In the genomic region with DNA sequence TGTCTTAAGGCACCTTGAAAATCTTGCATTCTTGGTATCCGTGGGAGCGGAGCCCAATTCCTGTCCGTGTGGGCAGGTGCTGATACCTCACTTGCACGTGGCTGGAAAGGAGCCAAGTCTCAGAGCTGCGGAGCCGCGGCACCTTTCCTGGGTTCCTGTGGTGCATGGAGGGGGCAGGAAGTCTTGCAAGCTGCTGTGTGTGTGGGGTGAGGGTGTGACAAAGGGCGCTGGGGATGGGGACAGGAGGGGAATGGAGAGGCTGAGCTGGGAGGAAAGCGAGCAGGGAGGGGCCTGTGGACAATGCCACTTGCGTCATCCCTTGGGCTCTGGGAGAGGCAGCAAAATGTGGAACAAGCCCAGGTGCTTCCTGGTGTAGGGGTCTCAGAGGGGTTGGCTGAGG, we compare ENCODE assay signal across 10 cellular contexts.
DNase-seq lines count a peak whose midpoint lies in the region; ATAC-seq, FAIRE-seq and TF ChIP-seq lines count a peak whose summit lies in the region.
"Had no signal": no experiment of that assay in that cellular context is flagged by ENCODE, and none has a peak within 500 bp of the region (broad histone marks: within the 10 kb centered on the region; RNA-seq: fewer than 3 reads in every experiment).

No MANE protein-coding gene starts in this region.

- H4K20me1 ChIP-seq in Karpas-422 (ENCODE audit: insufficient read depth, low read depth, low read length) = no peaks in the 10 kb centered on the region

- no peaks in the 10 kb centered on the region for H3K36me3 Mint-ChIP-seq in activated CD4-positive, alpha-beta T cell treated with anti-CD3 and anti-CD28 coated beads, Interleukin-2, amount 10 ng/mL, durations not matched to agents 24 days and 14 days (ENCODE audit: low read depth)
- H3K36me3 Mint-ChIP-seq in effector memory CD8-positive, alpha-beta T cell (ENCODE audit: insufficient read depth) = no peaks in the 10 kb centered on the region
- no peaks in the 10 kb centered on the region for H3K36me3 Mint-ChIP-seq in stimulated activated effector memory CD8-positive, alpha-beta T cell treated with anti-CD3 and anti-CD28 coated beads, Interleukin-12 subunit alpha, Interleukin-12 subunit beta, amount 100 ng/mL, for 72 hours

- DNase-seq in activated CD4-positive, alpha-beta T cell treated with anti-CD3 and anti-CD28 coated beads for 24 hours (ENCODE audit: low read depth in 2 of 2) = peak; percentile 10 to 19
- no peak for DNase-seq in activated CD4-positive, alpha-beta T cell treated with anti-CD3 and anti-CD28 coated beads, Interleukin-2, amount 10 ng/mL, durations not matched to agents 24 days and 14 days
- DNase-seq in RWPE1 (ENCODE audit: low spot score) (peak; percentile 26), frontal cortex (ENCODE audit: low spot score in 2 of 2) (no peak), Karpas-422 (no peak)
- peak; percentile 32 to 36 (median 35) for DNase-seq in effector memory CD8-positive, alpha-beta T cell
- DNase-seq in stimulated activated effector memory CD8-positive, alpha-beta T cell treated with anti-CD3 and anti-CD28 coated beads, Interleukin-12 subunit alpha, Interleukin-12 subunit beta, amount 100 ng/mL, for 72 hours (ENCODE audit: low spot score in 2 of 2) = no peak
- DNase-seq: naive B cell had no signal

- no peaks in the 10 kb centered on the region for H3K9me3 Mint-ChIP-seq in activated CD4-positive, alpha-beta T cell treated with anti-CD3 and anti-CD28 coated beads, Interleukin-2, amount 10 ng/mL, durations not matched to agents 24 days and 14 days
- no peaks in the 10 kb centered on the region for H3K9me3 Mint-ChIP-seq in effector memory CD8-positive, alpha-beta T cell
- H3K9me3 Mint-ChIP-seq in stimulated activated effector memory CD8-positive, alpha-beta T cell treated with anti-CD3 and anti-CD28 coated beads, Interleukin-12 subunit alpha, Interleukin-12 subunit beta, amount 100 ng/mL, for 72 hours = peaks cover 5% of the 10 kb centered on the region

- H3K9me3 ChIP-seq in Karpas-422 (ENCODE audit: low read length) = no peaks in the 10 kb centered on the region

- POLR2A ChIA-PET in RWPE1 (lab: Yijun Ruan, JAX; ENCODE audit: low non-redundant PET) = no interaction called here

- peaks cover 3% of the 10 kb centered on the region for H3K4me1 Mint-ChIP-seq in activated CD4-positive, alpha-beta T cell treated with anti-CD3 and anti-CD28 coated beads, Interleukin-2, amount 10 ng/mL, durations not matched to agents 24 days and 14 days
- H3K4me1 Mint-ChIP-seq in effector memory CD8-positive, alpha-beta T cell (ENCODE audit: low read depth in 2 of 2) = peaks cover 13 to 14% of the 10 kb centered on the region in 2 donors
- H3K4me1 Mint-ChIP-seq in stimulated activated effector memory CD8-positive, alpha-beta T cell treated with anti-CD3 and anti-CD28 coated beads, Interleukin-12 subunit alpha, Interleukin-12 subunit beta, amount 100 ng/mL, for 72 hours = peaks cover 16% of the 10 kb centered on the region

- H3K4me3 ChIP-seq in Karpas-422 (ENCODE audit: low read length) = no peak overlapping the region

- H3K27me3 ChIP-seq in Karpas-422 (ENCODE audit: low read length) = no peaks in the 10 kb centered on the region

- H3K79me2 ChIP-seq in Karpas-422 (ENCODE audit: low read length) = no peaks in the 10 kb centered on the region

- CTCF ChIA-PET in RWPE1 (lab: Yijun Ruan, JAX) = interaction anchor here (0.5 to 0.7 kb wide), 3 partner anchors 26 to 684 kb away, joined by 3 to 7 read pairs (median 3); no protein-coding TSS in a partner anchor

- H3K27ac Mint-ChIP-seq in activated CD4-positive, alpha-beta T cell treated with anti-CD3 and anti-CD28 coated beads, Interleukin-2, amount 10 ng/mL, durations not matched to agents 24 days and 14 days = no peak overlapping the region
- H3K27ac Mint-ChIP-seq in effector memory CD8-positive, alpha-beta T cell = peak overlapping the region in 1 of 2 donors; percentile 54
- H3K27ac Mint-ChIP-seq in stimulated activated effector memory CD8-positive, alpha-beta T cell treated with anti-CD3 and anti-CD28 coated beads, Interleukin-12 subunit alpha, Interleukin-12 subunit beta, amount 100 ng/mL, for 72 hours = peak overlapping the region; percentile 21

- intact Hi-C loops in activated CD4-positive, alpha-beta T cell treated with anti-CD3 and anti-CD28 coated beads, Interleukin-2, amount 10 ng/mL, durations not matched to agents 24 days and 14 days (cut with micrococcal nuclease) = no loop called here

- H3K4me2 ChIP-seq in Karpas-422 (ENCODE audit: low read depth, low read length, poor library complexity, severe bottlenecking) = no peak overlapping the region

- H3K27ac ChIP-seq in RWPE1 = no peak overlapping the region
- H3K27ac ChIP-seq in Karpas-422 (ENCODE audit: low read length) = no peak overlapping the region
- H3K27ac ChIP-seq: epithelial cell of prostate had no signal

- no peak for TF ChIP-seq CTCF in RWPE1 (conservative IDR thresholded peaks at IDR 0.05; ENCODE audit: low read depth)

- H3K27me3 Mint-ChIP-seq in activated CD4-positive, alpha-beta T cell treated with anti-CD3 and anti-CD28 coated beads, Interleukin-2, amount 10 ng/mL, durations not matched to agents 24 days and 14 days = peaks cover 6% of the 10 kb centered on the region
- peaks cover 19 to 31% of the 10 kb centered on the region in 2 donors for H3K27me3 Mint-ChIP-seq in effector memory CD8-positive, alpha-beta T cell

- no peaks in the 10 kb centered on the region for H3K36me3 ChIP-seq in Karpas-422 (ENCODE audit: insufficient read depth, low read length)

- H3K4me1 ChIP-seq in Karpas-422 (ENCODE audit: low read length) = no peaks in the 10 kb centered on the region

- no peak overlapping the region for H2AFZ ChIP-seq in Karpas-422 (ENCODE audit: low read length)

- H3K9me2 ChIP-seq in Karpas-422 (replicated peaks; ENCODE audit: insufficient read depth, low read length) = no peaks in the 10 kb centered on the region

- H3K4me3 Mint-ChIP-seq in activated CD4-positive, alpha-beta T cell treated with anti-CD3 and anti-CD28 coated beads, Interleukin-2, amount 10 ng/mL, durations not matched to agents 24 days and 14 days = no peak overlapping the region
- H3K4me3 Mint-ChIP-seq in effector memory CD8-positive, alpha-beta T cell = peak overlapping the region; percentile 39 to 67
- no peak overlapping the region for H3K4me3 Mint-ChIP-seq in stimulated activated effector memory CD8-positive, alpha-beta T cell treated with anti-CD3 and anti-CD28 coated beads, Interleukin-12 subunit alpha, Interleukin-12 subunit beta, amount 100 ng/mL, for 72 hours
- H3K4me3 Mint-ChIP-seq: naive B cell had no signal

- ATAC-seq in effector memory CD8-positive, alpha-beta T cell (replicated peaks) = peak; percentile 80
- ATAC-seq in stimulated activated effector memory CD8-positive, alpha-beta T cell treated with anti-CD3 and anti-CD28 coated beads, Interleukin-12 subunit alpha, Interleukin-12 subunit beta, amount 100 ng/mL, for 72 hours = no peak
- no peak for ATAC-seq in GM18907 (IDR thresholded peaks at IDR 0.05; ENCODE audit: unreplicated experiment)

- FAIRE-seq in frontal cortex (lab: Jason Lieb, UNC) = no peak

- no peak overlapping the region for H3K9ac ChIP-seq in Karpas-422 (ENCODE audit: low read length)

Comparison
In these comparisons a context has a peak if more than half of its experiments do, and no peak if none do; other contexts are left out.
1. DNase-seq: peak in activated CD4-positive, alpha-beta T cell treated with anti-CD3 and anti-CD28 coated beads for 24 hours (2 of 2), RWPE1 (single experiment) and effector memory CD8-positive, alpha-beta T cell (3 of 3); none in activated CD4-positive, alpha-beta T cell treated with anti-CD3 and anti-CD28 coated beads, Interleukin-2, amount 10 ng/mL, durations not matched to agents 24 days and 14 days (single experiment), stimulated activated effector memory CD8-positive, alpha-beta T cell treated with anti-CD3 and anti-CD28 coated beads, Interleukin-12 subunit alpha, Interleukin-12 subunit beta, amount 100 ng/mL, for 72 hours (0 of 2), frontal cortex (0 of 2) and Karpas-422 (single experiment).
2. H3K4me3 Mint-ChIP-seq: peak in effector memory CD8-positive, alpha-beta T cell (2 of 2); none in activated CD4-positive, alpha-beta T cell treated with anti-CD3 and anti-CD28 coated beads, Interleukin-2, amount 10 ng/mL, durations not matched to agents 24 days and 14 days (single experiment) and stimulated activated effector memory CD8-positive, alpha-beta T cell treated with anti-CD3 and anti-CD28 coated beads, Interleukin-12 subunit alpha, Interleukin-12 subunit beta, amount 100 ng/mL, for 72 hours (single experiment).